10 cellular contexts compared by ENCODE assay signal in the genomic region with DNA sequence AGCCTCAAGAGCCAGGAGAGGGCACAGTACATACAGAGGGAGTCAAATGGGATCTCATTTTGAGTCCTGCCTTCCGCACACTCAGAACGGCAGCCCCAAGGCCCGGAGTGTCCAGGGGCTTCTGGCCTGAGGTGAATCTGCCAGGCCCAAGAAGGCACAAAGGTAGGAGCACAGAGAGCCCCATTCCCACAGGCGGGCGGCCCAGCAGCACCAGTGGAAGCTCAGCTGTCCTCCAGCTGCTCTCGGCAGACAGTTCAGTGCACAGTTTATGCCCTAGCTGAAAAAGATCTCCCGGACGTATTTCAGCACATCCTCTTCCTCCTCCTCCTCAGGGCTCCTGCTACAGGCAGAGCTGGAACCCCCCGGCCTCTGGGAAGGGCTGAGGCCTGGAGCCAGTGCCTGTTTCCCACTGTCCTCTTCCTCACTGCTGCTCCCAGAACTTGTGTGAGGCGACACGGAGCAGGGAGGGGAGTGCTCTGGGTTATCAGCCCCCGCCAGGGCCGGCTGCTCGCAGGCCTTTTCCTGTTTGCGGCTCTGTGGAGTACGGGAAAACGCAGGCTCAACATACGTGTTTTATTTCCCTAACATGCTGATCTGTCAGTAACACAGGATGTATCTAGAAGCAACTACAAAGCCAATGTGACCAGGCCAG. TPM values are rescaled to one million over a fixed set of nuclear protein-coding genes. Genes with fewer than 3 reads are reported as not detected.
DNase-seq lines count a peak whose midpoint lies in the region; ATAC-seq and TF ChIP-seq lines count a peak whose summit lies in the region.
"Had no signal": no experiment of that assay in that cellular context is flagged by ENCODE, and none has a peak within 500 bp of the region (broad histone marks: within the 10 kb centered on the region; RNA-seq: fewer than 3 reads in every experiment).

No MANE protein-coding gene starts in this region.

- H3K4me3 ChIP-seq in left lung (no peak overlapping the region), stomach (no peak overlapping the region)

- H3K9me3 ChIP-seq in left lung (no peaks in the 10 kb centered on the region), stomach (no peaks in the 10 kb centered on the region)

- no peaks in the 10 kb centered on the region for H3K27me3 Mint-ChIP-seq in activated CD4-positive, alpha-beta T cell treated with anti-CD3 and anti-CD28 coated beads for 36 hours
- no peaks in the 10 kb centered on the region for H3K27me3 Mint-ChIP-seq in activated naive CD8-positive, alpha-beta T cell

- no peak for TF ChIP-seq POLR2A in stomach (IDR thresholded peaks at IDR 0.05)

- ATAC-seq in activated CD4-positive, alpha-beta T cell treated with anti-CD3 and anti-CD28 coated beads for 36 hours = no peak
- ATAC-seq in left lung (no peak), HG03378 (IDR thresholded peaks at IDR 0.05; ENCODE audit: unreplicated experiment) (no peak)

- POLR2A ChIA-PET in activated CD4-positive, alpha-beta T cell treated with anti-CD3 and anti-CD28 coated beads for 36 hours (lab: Charles Lee) = no interaction called here

- DNase-seq in activated CD4-positive, alpha-beta T cell treated with anti-CD3 and anti-CD28 coated beads for 36 hours = no peak
- DNase-seq in activated CD4-positive, alpha-beta T cell treated with anti-CD3 and anti-CD28 coated beads for 48 hours = no peak
- DNase-seq in left lung (no peak), stomach (no peak), mucosa of gallbladder (ENCODE audit: low spot score) (no peak), DMS79 treated with DMSO at 0.1 percent for 48 hours (lab: John Stamatoyannopoulos, UW) (no peak)
- DNase-seq: activated CD4-positive, alpha-beta T cell treated with anti-CD3 and anti-CD28 coated beads for 1 hour; NCI-H524 treated with DMSO at 0.1 percent for 48 hours had no signal

- TF ChIP-seq CTCF in left lung (IDR thresholded peaks at IDR 0.05) (no peak), stomach (IDR thresholded peaks at IDR 0.05) (no peak)

- H3K4me1 ChIP-seq in left lung (peaks cover 5 to 80% of the 10 kb centered on the region in 2 donors), stomach (peaks cover 32 to 67% (median 58%) of the 10 kb centered on the region in 4 donors)

- H3K27ac Mint-ChIP-seq in activated CD4-positive, alpha-beta T cell treated with anti-CD3 and anti-CD28 coated beads for 36 hours = peak overlapping the region; percentile 70
- peak overlapping the region; percentile 87 for H3K27ac Mint-ChIP-seq in activated naive CD8-positive, alpha-beta T cell

- peaks cover 0 to 55% of the 10 kb centered on the region in 2 donors for H3K36me3 ChIP-seq in left lung
- H3K36me3 ChIP-seq in stomach = peaks cover 31 to 56% (median 50%) of the 10 kb centered on the region in 4 donors

- intact Hi-C loops in activated CD4-positive, alpha-beta T cell treated with anti-CD3 and anti-CD28 coated beads for 36 hours (cut with DNase I, micrococcal nuclease) = no loop called here
- intact Hi-C loops in left lung (cut with DNase I) = loop anchor here in 1 of 2 donors (10.0 kb wide), 1 partner anchor 172 kb away; no protein-coding TSS in a partner anchor
- intact Hi-C loops in stomach (cut with DNase I; ENCODE audit: low total_unique reads) = loop anchor here (10.0 kb wide), 1 partner anchor 172 kb away; no protein-coding TSS in a partner anchor

- WGBS in stomach, 5 donors = 73 to 90% (median 82%) methylated on average over 17 to 18 of the region's 18 CpGs

- TF ChIP-seq EP300 in stomach (IDR thresholded peaks at IDR 0.05) = no peak

- H3K9me3 Mint-ChIP-seq in activated CD4-positive, alpha-beta T cell treated with anti-CD3 and anti-CD28 coated beads for 36 hours (ENCODE audit: low read depth) = peaks cover 8% of the 10 kb centered on the region
- H3K9me3 Mint-ChIP-seq in activated naive CD8-positive, alpha-beta T cell (ENCODE audit: low read depth) = peaks cover 4% of the 10 kb centered on the region

- peak overlapping the region; percentile 65 to 100 for H3K27ac ChIP-seq in left lung
- H3K27ac ChIP-seq in stomach = peak overlapping the region in 4 of 5 donors; percentile 41 to 99 (median 96)

- CTCF ChIA-PET in activated CD4-positive, alpha-beta T cell treated with anti-CD3 and anti-CD28 coated beads for 36 hours (lab: Charles Lee) = interaction anchor here (0.7 to 2.1 kb wide), 2 partner anchors 45 to 427 kb away, joined by 3 to 6 read pairs; partner anchors contain the start of gene WDR91

- peaks cover 46% of the 10 kb centered on the region for H3K4me1 Mint-ChIP-seq in activated CD4-positive, alpha-beta T cell treated with anti-CD3 and anti-CD28 coated beads for 36 hours
- peaks cover 63% of the 10 kb centered on the region for H3K4me1 Mint-ChIP-seq in activated naive CD8-positive, alpha-beta T cell (ENCODE audit: low read depth)

- H3K4me3 Mint-ChIP-seq in activated CD4-positive, alpha-beta T cell treated with anti-CD3 and anti-CD28 coated beads for 36 hours = no peak overlapping the region
- peak overlapping the region; percentile 47 for H3K4me3 Mint-ChIP-seq in activated naive CD8-positive, alpha-beta T cell

- peaks cover 73% of the 10 kb centered on the region for H3K36me3 Mint-ChIP-seq in activated CD4-positive, alpha-beta T cell treated with anti-CD3 and anti-CD28 coated beads for 36 hours (ENCODE audit: low read depth)
- H3K36me3 Mint-ChIP-seq in activated naive CD8-positive, alpha-beta T cell = peaks cover 27% of the 10 kb centered on the region

- no peaks in the 10 kb centered on the region for H3K27me3 ChIP-seq in left lung
- H3K27me3 ChIP-seq in stomach = no peaks in the 10 kb centered on the region

RNA-seq across cellular contexts. Expression of gene CYREN, which starts 4.0 kb away (rescaled TPM):
- total RNA-seq in activated CD4-positive, alpha-beta T cell treated with anti-CD3 and anti-CD28 coated beads for 36 hours = 10 to 100 TPM; 32.6 to 40.5 TPM
- total RNA-seq in left lung (10 to 100 TPM; 32.1 to 39.9 TPM), stomach (10 to 100 TPM; 11.1 to 33.0 (median 29.8) TPM), mucosa of gallbladder (43.9 TPM)
- 10 to 100 TPM; 21.7 to 30.8 (median 30.5) TPM for polyA plus RNA-seq in stomach

RNA-seq across cellular contexts. Expression of gene TMEM140, which starts 18.6 kb away (rescaled TPM):
- total RNA-seq in activated CD4-positive, alpha-beta T cell treated with anti-CD3 and anti-CD28 coated beads for 36 hours = 10 to 100 TPM; 10.8 to 12.1 TPM
- total RNA-seq in left lung = 10 to 100 TPM; 24.0 to 25.4 TPM
- 10 to 100 TPM in 2 of 5 donors, 1 to 10 TPM in 2, under 1 TPM in 1; 0.89 to 18.7 (median 9.7) TPM for total RNA-seq in stomach
- 1 to 10 TPM; 2.1 to 6.5 (median 3.0) TPM for polyA plus RNA-seq in stomach
- total RNA-seq in mucosa of gallbladder = 19.4 TPM

RNA-seq across cellular contexts. Expression of gene WDR91, which starts 44.9 kb away (rescaled TPM):
- total RNA-seq in activated CD4-positive, alpha-beta T cell treated with anti-CD3 and anti-CD28 coated beads for 36 hours = 10 to 100 TPM; 11.8 to 12.0 TPM
- total RNA-seq in left lung = 10 to 100 TPM; 22.9 to 27.9 TPM
- total RNA-seq in stomach = 10 to 100 TPM in 4 of 5 donors, 1 to 10 TPM in 1; 7.0 to 79.4 (median 33.5) TPM
- polyA plus RNA-seq in stomach = 10 to 100 TPM in 1 of 3 donors, 1 to 10 TPM in 2; 6.3 to 13.2 (median 6.6) TPM
- total RNA-seq in mucosa of gallbladder = 18.6 TPM
